Comparison of ENCODE assay signal across 1 cellular context in genomic region chr15:77621847-77622211, GRCh38.
TF ChIP-seq lines count a peak whose summit lies in the region.

No MANE protein-coding gene starts in this region.

TF ChIP-seq in H1, 55 proteins besides CTCF, POLR2A, EP300 and RAD21:
- TF ChIP-seq RBBP5 (IDR thresholded peaks at IDR 0.05; ENCODE audit: borderline replicate concordance, low read depth, low read length) = 0 out of 2 replicates have a peak, but pooled peaks have one; percentile 13
- TF ChIP-seq BCL11A (IDR thresholded peaks at IDR 0.05; ENCODE audit: low read depth in 2 of 2, low read length in 2 of 2) = no peak
